In genomic region chr10:89247623-89248022, GRCh38 we compare ENCODE assay signal across 1 cellular context.
TF ChIP-seq lines count a peak whose summit lies in the region.

No MANE protein-coding gene starts in this region.

TF ChIP-seq in HEK293, 187 proteins besides CTCF, POLR2A, EP300 and RAD21 (continued from another document):
- peak; percentile 9; the same call in 1 of the 2 replicates for TF ChIP-seq ZNF654 (tag by site-specific recombination; IDR thresholded peaks at IDR 0.05; ENCODE audit: low read depth)
- TF ChIP-seq, protein P1, sequence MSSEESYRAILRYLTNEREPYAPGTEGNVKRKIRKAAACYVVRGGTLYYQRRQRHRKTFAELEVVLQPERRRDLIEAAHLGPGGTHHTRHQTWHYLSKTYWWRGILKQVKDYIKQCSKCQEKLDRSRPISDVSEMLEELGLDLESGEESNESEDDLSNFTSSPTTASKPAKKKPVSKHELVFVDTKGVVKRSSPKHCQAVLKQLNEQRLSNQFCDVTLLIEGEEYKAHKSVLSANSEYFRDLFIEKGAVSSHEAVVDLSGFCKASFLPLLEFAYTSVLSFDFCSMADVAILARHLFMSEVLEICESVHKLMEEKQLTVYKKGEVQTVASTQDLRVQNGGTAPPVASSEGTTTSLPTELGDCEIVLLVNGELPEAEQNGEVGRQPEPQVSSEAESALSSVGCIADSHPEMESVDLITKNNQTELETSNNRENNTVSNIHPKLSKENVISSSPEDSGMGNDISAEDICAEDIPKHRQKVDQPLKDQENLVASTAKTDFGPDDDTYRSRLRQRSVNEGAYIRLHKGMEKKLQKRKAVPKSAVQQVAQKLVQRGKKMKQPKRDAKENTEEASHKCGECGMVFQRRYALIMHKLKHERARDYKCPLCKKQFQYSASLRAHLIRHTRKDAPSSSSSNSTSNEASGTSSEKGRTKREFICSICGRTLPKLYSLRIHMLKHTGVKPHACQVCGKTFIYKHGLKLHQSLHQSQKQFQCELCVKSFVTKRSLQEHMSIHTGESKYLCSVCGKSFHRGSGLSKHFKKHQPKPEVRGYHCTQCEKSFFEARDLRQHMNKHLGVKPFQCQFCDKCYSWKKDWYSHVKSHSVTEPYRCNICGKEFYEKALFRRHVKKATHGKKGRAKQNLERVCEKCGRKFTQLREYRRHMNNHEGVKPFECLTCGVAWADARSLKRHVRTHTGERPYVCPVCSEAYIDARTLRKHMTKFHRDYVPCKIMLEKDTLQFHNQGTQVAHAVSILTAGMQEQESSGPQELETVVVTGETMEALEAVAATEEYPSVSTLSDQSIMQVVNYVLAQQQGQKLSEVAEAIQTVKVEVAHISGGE (tag by site-specific recombination; conservative IDR thresholded peaks at IDR 0.05; ENCODE audit: low read depth), result peak; percentile 40; the same call in 1 of the 2 replicates
